Comparison of ENCODE assay signal across 1 cellular context in the genomic region with DNA sequence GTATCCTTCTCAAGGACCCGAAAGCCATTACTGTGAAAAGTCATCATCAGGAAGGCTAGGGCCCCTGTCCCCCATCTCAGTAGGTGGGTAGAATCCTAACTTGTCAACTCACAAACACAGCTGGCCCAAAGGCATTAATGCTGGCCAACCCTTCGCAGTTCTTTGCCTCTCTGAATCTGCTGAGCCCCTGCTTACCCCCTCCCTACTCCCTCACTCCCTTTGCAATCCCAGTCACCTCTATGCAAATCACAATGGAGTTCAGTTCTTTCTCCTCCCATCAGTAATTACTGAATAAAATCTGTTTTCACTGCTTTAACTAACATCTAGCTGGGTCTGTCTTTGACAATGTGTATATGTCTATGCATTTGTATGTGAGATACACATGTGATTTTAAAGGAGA.
TF ChIP-seq lines count a peak whose summit lies in the region.

No MANE protein-coding gene starts in this region.

TF ChIP-seq in HepG2, 621 proteins besides CTCF, POLR2A, EP300 and RAD21 (continued from another document):
- TF ChIP-seq, protein P1, sequence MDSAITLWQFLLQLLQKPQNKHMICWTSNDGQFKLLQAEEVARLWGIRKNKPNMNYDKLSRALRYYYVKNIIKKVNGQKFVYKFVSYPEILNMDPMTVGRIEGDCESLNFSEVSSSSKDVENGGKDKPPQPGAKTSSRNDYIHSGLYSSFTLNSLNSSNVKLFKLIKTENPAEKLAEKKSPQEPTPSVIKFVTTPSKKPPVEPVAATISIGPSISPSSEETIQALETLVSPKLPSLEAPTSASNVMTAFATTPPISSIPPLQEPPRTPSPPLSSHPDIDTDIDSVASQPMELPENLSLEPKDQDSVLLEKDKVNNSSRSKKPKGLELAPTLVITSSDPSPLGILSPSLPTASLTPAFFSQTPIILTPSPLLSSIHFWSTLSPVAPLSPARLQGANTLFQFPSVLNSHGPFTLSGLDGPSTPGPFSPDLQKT (CRISPR knock-in tag; IDR thresholded peaks at IDR 0.05; ENCODE audit: borderline replicate concordance), result no peak
- no peak for TF ChIP-seq ZFP36L1 (CRISPR knock-in tag; IDR thresholded peaks at IDR 0.05)
- TF ChIP-seq ATF1 (CRISPR knock-in tag; IDR thresholded peaks at IDR 0.05), result no peak
- no peak for TF ChIP-seq ZNF468 (CRISPR knock-in tag; IDR thresholded peaks at IDR 0.05)
- TF ChIP-seq ZIK1 (CRISPR knock-in tag; IDR thresholded peaks at IDR 0.05; ENCODE audit: borderline replicate concordance, low read depth), result no peak
- TF ChIP-seq ZFY (CRISPR knock-in tag; IDR thresholded peaks at IDR 0.05), result no peak
- no peak for TF ChIP-seq MIXL1 (CRISPR knock-in tag; IDR thresholded peaks at IDR 0.05)
